ENCODE assay signal across 1 cellular context in genomic region chrX:10189317-10190268, GRCh38.
TF ChIP-seq lines count a peak whose summit lies in the region.

No MANE protein-coding gene starts in this region.

TF ChIP-seq in HepG2, 621 proteins besides CTCF, POLR2A, EP300 and RAD21 (continued from another document):
- TF ChIP-seq ZNF609 (CRISPR knock-in tag; IDR thresholded peaks at IDR 0.05; ENCODE audit: borderline replicate concordance): no peak
- 0 out of 2 replicates have a peak, but pooled peaks have one; percentile 23 for TF ChIP-seq ZFY (CRISPR knock-in tag; IDR thresholded peaks at IDR 0.05)
- no peak for TF ChIP-seq TP53 (CRISPR knock-in tag; conservative IDR thresholded peaks at IDR 0.05)
- no peak for TF ChIP-seq ZNF775 (CRISPR knock-in tag; IDR thresholded peaks at IDR 0.05; ENCODE audit: borderline replicate concordance)
